In genomic region chr7:149217570-149217969, GRCh38 we compare ENCODE assay signal across 17 cellular contexts.
"Had no signal": no experiment of that assay in that cellular context is flagged by ENCODE, and none has a peak within 500 bp of the region (broad histone marks: within the 10 kb centered on the region; RNA-seq: fewer than 3 reads in every experiment).

No MANE protein-coding gene starts in this region.

- H3K9me3 Mint-ChIP-seq: activated CD4-positive, alpha-beta T cell treated with anti-CD3 and anti-CD28 coated beads, Interleukin-2, amount 10 ng/mL, durations not matched to agents 7 days and 5 days had no signal

- FAIRE-seq: kidney had no signal

- H3K27me3 ChIP-seq: cardiac muscle cell, gastrocnemius medialis, suprapubic skin, transverse colon had no signal

- H3K27ac Mint-ChIP-seq: activated CD4-positive, alpha-beta T cell treated with anti-CD3 and anti-CD28 coated beads, Interleukin-2, amount 10 ng/mL, durations not matched to agents 7 days and 5 days; activated naive CD8-positive, alpha-beta T cell had no signal

- H3K27ac ChIP-seq: cardiac muscle cell, gastrocnemius medialis, suprapubic skin, transverse colon had no signal

- H3K9me3 ChIP-seq: gastrocnemius medialis, suprapubic skin, transverse colon had no signal

- H3K4me3 ChIP-seq: cardiac muscle cell, gastrocnemius medialis, suprapubic skin, transverse colon had no signal

- H3K4me3 Mint-ChIP-seq: activated CD4-positive, alpha-beta T cell treated with anti-CD3 and anti-CD28 coated beads, Interleukin-2, amount 10 ng/mL, durations not matched to agents 7 days and 5 days; activated naive CD8-positive, alpha-beta T cell had no signal

- DNase-seq: activated CD4-positive, alpha-beta T cell treated with anti-CD3 and anti-CD28 coated beads, Interleukin-2, amount 10 ng/mL, durations not matched to agents 7 days and 5 days; activated CD4-positive, CD25-positive, alpha-beta regulatory T cell; activated effector memory CD4-positive, alpha-beta T cell treated with Interleukin-2 at 50 U/mL for 16 hours; gastrocnemius medialis; head of caudate nucleus; kidney; mammary epithelial cell; occipital lobe; stimulated activated CD4-positive, alpha-beta T cell treated with anti-CD3 and anti-CD28 coated beads, Interleukin-12 subunit alpha, Interleukin-12 subunit beta, amount 100 ng/mL, for 4 hours; stimulated activated CD4-positive, alpha-beta T cell treated with anti-CD3 and anti-CD28 coated beads, Interleukin-1b, Interleukin-23, amount 100 ng/mL, for 48 hours; stimulated activated naive CD8-positive, alpha-beta T cell treated with anti-CD3 and anti-CD28 coated beads, Interleukin-15, Interleukin-2, amounts not matched to agents 100 U/mL and 50 U/mL, for 24 hours; T1000; transverse colon had no signal

- H3K27me3 Mint-ChIP-seq: activated CD4-positive, alpha-beta T cell treated with anti-CD3 and anti-CD28 coated beads, Interleukin-2, amount 10 ng/mL, durations not matched to agents 7 days and 5 days; activated naive CD8-positive, alpha-beta T cell had no signal

- H3K4me1 Mint-ChIP-seq: activated CD4-positive, alpha-beta T cell treated with anti-CD3 and anti-CD28 coated beads, Interleukin-2, amount 10 ng/mL, durations not matched to agents 7 days and 5 days had no signal

- H3K4me1 ChIP-seq: gastrocnemius medialis, suprapubic skin, transverse colon had no signal

- ATAC-seq: gastrocnemius medialis; left lobe of liver; stimulated activated naive CD8-positive, alpha-beta T cell treated with anti-CD3 and anti-CD28 coated beads, Interleukin-15, Interleukin-2, amounts not matched to agents 100 U/mL and 50 U/mL, for 24 hours had no signal
